Comparison of ENCODE assay signal across 1 cellular context in genomic region chr11:95364324-95365295, GRCh38.
TF ChIP-seq lines count a peak whose summit lies in the region.

No MANE protein-coding gene starts in this region.

TF ChIP-seq in K562, 482 proteins besides CTCF, POLR2A, EP300 and RAD21 (continued from another document):
- TF ChIP-seq ZBTB40 (IDR thresholded peaks at IDR 0.05), result no peak
- no peak for TF ChIP-seq ZBTB40 (CRISPR knock-in tag; IDR thresholded peaks at IDR 0.05)
- TF ChIP-seq FOSL1 (tag; conservative IDR thresholded peaks at IDR 0.05), result peak; percentile 66
- TF ChIP-seq IRF9 (tag; IDR thresholded peaks at IDR 0.05), result no peak
- no peak for TF ChIP-seq SNAPC5 (CRISPR knock-in tag; IDR thresholded peaks at IDR 0.05)
- peak; percentile 72; the same call in 1 of the 2 replicates for TF ChIP-seq JUND (IDR thresholded peaks at IDR 0.05; ENCODE audit: borderline replicate concordance, low read depth, low read length)
- no peak; the same call in 2 of the 3 replicates for TF ChIP-seq JUND (tag; IDR thresholded peaks at IDR 0.05; ENCODE audit: borderline replicate concordance, low read depth, low read length)
- no peak for TF ChIP-seq KDM4B (IDR thresholded peaks at IDR 0.05; ENCODE audit: borderline replicate concordance in 2 of 2, low read depth in 1 of 2)
- no peak for TF ChIP-seq HMBOX1 (IDR thresholded peaks at IDR 0.05)
- TF ChIP-seq ZNF398 (CRISPR knock-in tag; IDR thresholded peaks at IDR 0.05), result no peak
